In genomic region chr14:104895207-104895785, GRCh38 we compare ENCODE assay signal across 1 cellular context.
A peak's percentile ranks its signal among the peaks of the same experiment; 100 is the strongest.
TF ChIP-seq lines count a peak whose summit lies in the region.

No MANE protein-coding gene starts in this region.

TF ChIP-seq in HepG2, 621 proteins besides CTCF, POLR2A, EP300 and RAD21:
- TF ChIP-seq ZNF317 (CRISPR knock-in tag; IDR thresholded peaks at IDR 0.05) (no peak), POLR2G (IDR thresholded peaks at IDR 0.05; ENCODE audit: low read depth, low read length) (peak; percentile 36; the same call in 1 of the 2 replicates), NCOA5 (CRISPR knock-in tag; IDR thresholded peaks at IDR 0.05) (no peak)
